8 cellular contexts compared by ENCODE assay signal in the genomic region with DNA sequence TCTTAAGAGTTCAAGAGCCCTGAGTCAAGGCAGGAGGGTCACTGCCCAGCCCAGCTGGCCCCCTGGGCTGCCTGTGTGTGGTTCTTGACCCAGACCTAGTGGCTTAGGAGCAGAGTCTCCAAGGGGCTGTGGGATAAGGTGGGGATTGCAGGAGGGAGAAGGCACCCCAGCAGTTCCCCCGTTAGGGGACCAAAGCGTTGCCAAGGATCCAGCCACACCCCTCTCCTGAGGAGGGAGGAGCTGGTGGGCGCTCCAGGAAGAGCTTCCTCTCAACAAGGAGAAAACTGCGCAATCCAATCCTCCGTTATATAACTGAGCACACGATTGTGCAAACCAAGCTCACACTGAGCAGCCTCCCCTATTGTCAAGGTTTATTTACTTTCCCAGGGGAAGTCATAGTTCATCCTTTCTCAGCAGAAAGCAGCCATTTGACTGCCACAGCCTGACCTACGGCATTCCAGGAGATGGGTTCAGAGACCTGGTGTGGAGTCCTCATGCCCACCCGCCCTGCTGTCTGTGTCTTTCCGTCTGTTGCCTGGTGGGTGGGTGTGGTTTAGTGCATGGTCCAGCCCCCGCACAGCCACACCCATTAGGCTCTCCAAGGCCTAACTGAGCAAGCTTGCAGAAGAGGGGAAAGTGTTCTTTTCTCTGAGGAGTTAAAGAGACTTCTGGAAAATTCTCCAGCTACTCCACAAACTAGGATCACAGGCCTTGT. TPM values are rescaled to one million over a fixed set of nuclear protein-coding genes. Genes with fewer than 3 reads are reported as not detected.
DNase-seq lines count a peak whose midpoint lies in the region; ATAC-seq and TF ChIP-seq lines count a peak whose summit lies in the region.

No MANE protein-coding gene starts in this region.

- in situ Hi-C loops in SK-MEL-5 (cut with HindIII; ENCODE audit: low pct_unique_long_range_greater_than_20kb, low sequenced_read_pairs): no loop called here

- intact Hi-C loops in left cardiac atrium (cut with DNase I): loop anchor here in 1 of 2 donors (5.0 kb wide), 1 partner anchor 34 kb away; no protein-coding TSS in a partner anchor

- DNase-seq in SK-MEL-5 (ENCODE audit: low read depth, low spot score) (peak; percentile 45), left cardiac atrium (peak; percentile 73), smooth muscle cell of the brain vasculature (ENCODE audit: low read depth, low spot score) (peak; percentile 76), NCI-H187 treated with DMSO at 0.1 percent for 48 hours (lab: John Stamatoyannopoulos, UW) (no peak)
- no peak for DNase-seq in activated T-cell treated with anti-CD3 and anti-CD28 coated beads, Interleukin-2, amount 50 U/mL, for 1 hour
- DNase-seq in stimulated activated CD8-positive, alpha-beta memory T cell treated with anti-CD3 and anti-CD28 coated beads, Interleukin-4, amount 100 ng/mL, for 48 hours: no peak

- TF ChIP-seq RAD21 in Ishikawa (IDR thresholded peaks at IDR 0.05; ENCODE audit: low read depth): no peak

- TF ChIP-seq EP300 in Ishikawa (IDR thresholded peaks at IDR 0.05; ENCODE audit: borderline replicate concordance): peak; percentile 27; the same call in 1 of the 2 replicates

- ATAC-seq in left cardiac atrium: peak; percentile 41 to 43
- no peak for ATAC-seq in HG02571 (IDR thresholded peaks at IDR 0.05; ENCODE audit: unreplicated experiment)

TF ChIP-seq in Ishikawa, 13 proteins besides CTCF, POLR2A, EP300 and RAD21:
- TF ChIP-seq ZBTB7A (IDR thresholded peaks at IDR 0.05; ENCODE audit: low read depth) (no peak; the same call in 1 of the 2 replicates), NFIC (IDR thresholded peaks at IDR 0.05) (0 out of 2 replicates have a peak, but pooled peaks have one; percentile 1), TEAD4 (IDR thresholded peaks at IDR 0.05) (peak; percentile 71), YY1 (IDR thresholded peaks at IDR 0.05; ENCODE audit: low read depth) (peak; percentile 63; the same call in 1 of the 2 replicates), CREB1 (IDR thresholded peaks at IDR 0.05; ENCODE audit: low read depth) (no peak), FOXM1 (IDR thresholded peaks at IDR 0.05; ENCODE audit: borderline replicate concordance, low read depth) (no peak), EGR1 (IDR thresholded peaks at IDR 0.05) (no peak), TAF1 (IDR thresholded peaks at IDR 0.05; ENCODE audit: low read depth) (no peak), TCF12 (IDR thresholded peaks at IDR 0.05; ENCODE audit: low read depth) (peak; percentile 46; the same call in 1 of the 2 replicates), CEBPB (IDR thresholded peaks at IDR 0.05) (peak; percentile 96)
- TF ChIP-seq, protein P1, sequence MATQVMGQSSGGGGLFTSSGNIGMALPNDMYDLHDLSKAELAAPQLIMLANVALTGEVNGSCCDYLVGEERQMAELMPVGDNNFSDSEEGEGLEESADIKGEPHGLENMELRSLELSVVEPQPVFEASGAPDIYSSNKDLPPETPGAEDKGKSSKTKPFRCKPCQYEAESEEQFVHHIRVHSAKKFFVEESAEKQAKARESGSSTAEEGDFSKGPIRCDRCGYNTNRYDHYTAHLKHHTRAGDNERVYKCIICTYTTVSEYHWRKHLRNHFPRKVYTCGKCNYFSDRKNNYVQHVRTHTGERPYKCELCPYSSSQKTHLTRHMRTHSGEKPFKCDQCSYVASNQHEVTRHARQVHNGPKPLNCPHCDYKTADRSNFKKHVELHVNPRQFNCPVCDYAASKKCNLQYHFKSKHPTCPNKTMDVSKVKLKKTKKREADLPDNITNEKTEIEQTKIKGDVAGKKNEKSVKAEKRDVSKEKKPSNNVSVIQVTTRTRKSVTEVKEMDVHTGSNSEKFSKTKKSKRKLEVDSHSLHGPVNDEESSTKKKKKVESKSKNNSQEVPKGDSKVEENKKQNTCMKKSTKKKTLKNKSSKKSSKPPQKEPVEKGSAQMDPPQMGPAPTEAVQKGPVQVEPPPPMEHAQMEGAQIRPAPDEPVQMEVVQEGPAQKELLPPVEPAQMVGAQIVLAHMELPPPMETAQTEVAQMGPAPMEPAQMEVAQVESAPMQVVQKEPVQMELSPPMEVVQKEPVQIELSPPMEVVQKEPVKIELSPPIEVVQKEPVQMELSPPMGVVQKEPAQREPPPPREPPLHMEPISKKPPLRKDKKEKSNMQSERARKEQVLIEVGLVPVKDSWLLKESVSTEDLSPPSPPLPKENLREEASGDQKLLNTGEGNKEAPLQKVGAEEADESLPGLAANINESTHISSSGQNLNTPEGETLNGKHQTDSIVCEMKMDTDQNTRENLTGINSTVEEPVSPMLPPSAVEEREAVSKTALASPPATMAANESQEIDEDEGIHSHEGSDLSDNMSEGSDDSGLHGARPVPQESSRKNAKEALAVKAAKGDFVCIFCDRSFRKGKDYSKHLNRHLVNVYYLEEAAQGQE (IDR thresholded peaks at IDR 0.05; ENCODE audit: low read depth): no peak
- TF ChIP-seq, protein P2, sequence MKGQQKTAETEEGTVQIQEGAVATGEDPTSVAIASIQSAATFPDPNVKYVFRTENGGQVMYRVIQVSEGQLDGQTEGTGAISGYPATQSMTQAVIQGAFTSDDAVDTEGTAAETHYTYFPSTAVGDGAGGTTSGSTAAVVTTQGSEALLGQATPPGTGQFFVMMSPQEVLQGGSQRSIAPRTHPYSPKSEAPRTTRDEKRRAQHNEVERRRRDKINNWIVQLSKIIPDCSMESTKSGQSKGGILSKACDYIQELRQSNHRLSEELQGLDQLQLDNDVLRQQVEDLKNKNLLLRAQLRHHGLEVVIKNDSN (IDR thresholded peaks at IDR 0.05): 0 out of 2 replicates have a peak, but pooled peaks have one; percentile 32
- TF ChIP-seq, protein P3, sequence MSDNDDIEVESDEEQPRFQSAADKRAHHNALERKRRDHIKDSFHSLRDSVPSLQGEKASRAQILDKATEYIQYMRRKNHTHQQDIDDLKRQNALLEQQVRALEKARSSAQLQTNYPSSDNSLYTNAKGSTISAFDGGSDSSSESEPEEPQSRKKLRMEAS (IDR thresholded peaks at IDR 0.05): peak; percentile 40; the same call in 1 of the 2 replicates
TF ChIP-seq in Ishikawa: peak in this region for 7.

RNA-seq across cellular contexts. Expression of a gene that starts 3.5 kb away (rescaled TPM):
- 20.7 and 21.8 TPM in 2 replicates for total RNA-seq in SK-MEL-5 (2014; rRNA removed; shearing (Covaris generic))
- 77.9 and 86.7 TPM in 2 replicates for polyA plus RNA-seq in SK-MEL-5 (2015; cell fraction: cytosol; rRNA removed)
- polyA plus RNA-seq in SK-MEL-5 (2015; cell fraction: nucleus; rRNA removed): 9.4 and 11.9 TPM in 2 replicates
- 100 to 1,000 TPM in 1 of 2 donors, 10 to 100 TPM in 1; 59.6 to 126 TPM for total RNA-seq in left cardiac atrium

RNA-seq across cellular contexts. Expression of a gene that starts 35.8 kb away (rescaled TPM):
- total RNA-seq in SK-MEL-5 (2014; rRNA removed; shearing (Covaris generic)): 251 and 258 TPM in 2 replicates
- polyA plus RNA-seq in SK-MEL-5 (2015; cell fraction: cytosol; rRNA removed): 200 and 225 TPM in 2 replicates
- 134 and 143 TPM in 2 replicates for polyA plus RNA-seq in SK-MEL-5 (2015; cell fraction: nucleus; rRNA removed)
- total RNA-seq in left cardiac atrium: 100 to 1,000 TPM; 189 to 200 TPM

Comparison
In these comparisons a context has a peak if more than half of its experiments do, and no peak if none do; other contexts are left out.
1. DNase-seq: peak in SK-MEL-5 (single experiment), left cardiac atrium (single experiment) and smooth muscle cell of the brain vasculature (single experiment); none in NCI-H187 treated with DMSO at 0.1 percent for 48 hours (single experiment), activated T-cell treated with anti-CD3 and anti-CD28 coated beads, Interleukin-2, amount 50 U/mL, for 1 hour (single experiment) and stimulated activated CD8-positive, alpha-beta memory T cell treated with anti-CD3 and anti-CD28 coated beads, Interleukin-4, amount 100 ng/mL, for 48 hours (single experiment).